8 cellular contexts compared by ENCODE assay signal in the genomic region with DNA sequence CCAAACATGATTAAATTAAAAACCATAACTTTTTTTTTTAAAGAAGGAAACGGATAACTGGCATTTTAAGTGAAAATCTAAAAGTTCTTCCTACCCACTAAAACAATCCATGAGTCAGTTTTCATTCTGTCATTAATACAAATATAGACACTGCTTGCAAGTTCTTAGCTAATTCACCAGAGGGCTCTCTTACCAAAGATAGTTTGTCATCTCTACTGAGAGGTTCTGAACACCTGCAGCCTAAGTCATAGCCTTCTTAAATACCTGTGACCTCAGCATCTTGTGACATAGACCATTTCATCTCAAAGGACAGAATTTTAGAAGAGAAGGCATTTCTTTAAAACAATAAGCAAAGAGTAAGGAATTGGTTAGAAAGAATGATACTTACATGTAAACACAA.
A peak's percentile ranks its signal among the peaks of the same experiment; 100 is the strongest.
DNase-seq lines count a peak whose midpoint lies in the region; ATAC-seq lines count a peak whose summit lies in the region.

No MANE protein-coding gene starts in this region.

- H3K9me3 Mint-ChIP-seq in CD4-positive, alpha-beta memory T cell: no peaks in the 10 kb centered on the region

- peak; percentile 55 for ATAC-seq in HG03342 (IDR thresholded peaks at IDR 0.05; ENCODE audit: unreplicated experiment)
- ATAC-seq in GM21515 (IDR thresholded peaks at IDR 0.05; ENCODE audit: unreplicated experiment): no peak
- no peak for ATAC-seq in HG03097 (IDR thresholded peaks at IDR 0.05; ENCODE audit: low FRiP score, unreplicated experiment)
- ATAC-seq in HG02981 (IDR thresholded peaks at IDR 0.05; ENCODE audit: unreplicated experiment): no peak

- H3K4me1 Mint-ChIP-seq in CD4-positive, alpha-beta memory T cell: no peaks in the 10 kb centered on the region

- intact Hi-C loops in CD4-positive, alpha-beta memory T cell (cut with micrococcal nuclease): loop anchor here (5.0 kb wide), 1 partner anchor 539 kb away; no protein-coding TSS in a partner anchor

- peak in 4 of 5 donors; percentile 1 to 11 (median 6) for DNase-seq in CD4-positive, alpha-beta memory T cell
- peak; percentile 47 for DNase-seq in SK-MEL-5 (ENCODE audit: low read depth, low spot score)
- peak; percentile 41 for DNase-seq in iris pigment epithelial cell (ENCODE audit: low read depth)
- DNase-seq in NCI-H524 treated with DMSO at 0.1 percent for 48 hours (lab: John Stamatoyannopoulos, UW): no peak

- H3K36me3 Mint-ChIP-seq in CD4-positive, alpha-beta memory T cell: no peaks in the 10 kb centered on the region

- CTCF ChIA-PET in CD4-positive, alpha-beta memory T cell (lab: Charles Lee; ENCODE audit: partially characterized antibody): interaction anchor here (1.6 kb wide), 1 partner anchor 538 kb away, joined by 4 read pairs; no protein-coding TSS in a partner anchor

- H3K27ac ChIP-seq in CD4-positive, alpha-beta memory T cell (ENCODE audit: low read depth, low read length): no peak overlapping the region

- H3K27me3 Mint-ChIP-seq in CD4-positive, alpha-beta memory T cell: peaks cover 0 to 1% of the 10 kb centered on the region in 2 donors

- no peak overlapping the region for H3K27ac Mint-ChIP-seq in CD4-positive, alpha-beta memory T cell

- H3K36me3 ChIP-seq in CD4-positive, alpha-beta memory T cell (ENCODE audit: insufficient read depth, low read length): no peaks in the 10 kb centered on the region

- in situ Hi-C loops in SK-MEL-5 (cut with HindIII; ENCODE audit: low pct_unique_long_range_greater_than_20kb, low sequenced_read_pairs): no loop called here

- POLR2A ChIA-PET in CD4-positive, alpha-beta memory T cell (lab: Charles Lee; ENCODE audit: partially characterized antibody): no interaction called here

- no peaks in the 10 kb centered on the region for H3K9me3 ChIP-seq in CD4-positive, alpha-beta memory T cell (ENCODE audit: control insufficient read depth in 1 of 2, low read length in 2 of 2)

- H3K4me3 ChIP-seq in CD4-positive, alpha-beta memory T cell (ENCODE audit: low read length in 2 of 2): no peak overlapping the region

- H3K4me3 Mint-ChIP-seq in CD4-positive, alpha-beta memory T cell: no peak overlapping the region

- H3K27me3 ChIP-seq in CD4-positive, alpha-beta memory T cell (ENCODE audit: insufficient read depth, low read length): no peaks in the 10 kb centered on the region

- H3K4me1 ChIP-seq in CD4-positive, alpha-beta memory T cell (ENCODE audit: insufficient read depth, low read length): no peaks in the 10 kb centered on the region
